In genomic region chr9:137078701-137079400, GRCh38 we compare ENCODE assay signal across 9 cellular contexts. TPM values are rescaled to one million over a fixed set of nuclear protein-coding genes. Genes with fewer than 3 reads are reported as not detected.
DNase-seq lines count a peak whose midpoint lies in the region; ATAC-seq and TF ChIP-seq lines count a peak whose summit lies in the region.
"Had no signal": no experiment of that assay in that cellular context is flagged by ENCODE, and none has a peak within 500 bp of the region (broad histone marks: within the 10 kb centered on the region; RNA-seq: fewer than 3 reads in every experiment).

No MANE protein-coding gene starts in this region.

- H3K9me3 Mint-ChIP-seq in HFFc6 (no peaks in the 10 kb centered on the region), chondrocyte (ENCODE audit: low read depth) (no peaks in the 10 kb centered on the region)
- no peaks in the 10 kb centered on the region for H3K9me3 Mint-ChIP-seq in naive thymus-derived CD4-positive, alpha-beta T cell

- TF ChIP-seq CTCF in AG04450 (IDR thresholded peaks at IDR 0.05; ENCODE audit: low read depth, low read length) (no peak), HFFc6 (IDR thresholded peaks at IDR 0.05) (no peak), chondrocyte (IDR thresholded peaks at IDR 0.05) (no peak)

- DNase-seq in AG04450 (ENCODE audit: low read depth, low spot score) (no peak), HFFc6 (no peak), chondrocyte (ENCODE audit: low spot score) (no peak), AML-193 (lab: John Stamatoyannopoulos, UW) (no peak), NCI-H226 (no peak), Kasumi-1 (lab: John Stamatoyannopoulos, UW) (no peak)
- no peak for DNase-seq in naive thymus-derived CD4-positive, alpha-beta T cell
- DNase-seq: NCI-H2171 treated with DMSO at 0.1 percent for 48 hours had no signal

- no peaks in the 10 kb centered on the region; the same call in 1 of the 2 replicates for H3K9me3 ChIP-seq in AG04450 (ENCODE audit: control insufficient read depth, insufficient read depth, low read length)
- H3K9me3 ChIP-seq in naive thymus-derived CD4-positive, alpha-beta T cell (ENCODE audit: control insufficient read depth in 2 of 3, low read length in 3 of 3), result no peaks in the 10 kb centered on the region

- intact Hi-C loops in naive thymus-derived CD4-positive, alpha-beta T cell (cut with micrococcal nuclease), result no loop called here

- peaks cover 6 to 8% of the 10 kb centered on the region in 2 donors for H3K4me1 ChIP-seq in naive thymus-derived CD4-positive, alpha-beta T cell (ENCODE audit: control insufficient read depth in 2 of 2, insufficient read depth in 2 of 2, low read length in 2 of 2)

- H3K4me1 Mint-ChIP-seq in HFFc6 (ENCODE audit: low read depth) (peaks cover 21% of the 10 kb centered on the region), chondrocyte (ENCODE audit: low read depth) (peaks cover 16% of the 10 kb centered on the region)
- H3K4me1 Mint-ChIP-seq in naive thymus-derived CD4-positive, alpha-beta T cell, result peaks cover 0 to 15% (median 0%) of the 10 kb centered on the region in 7 donors

- ATAC-seq in naive thymus-derived CD4-positive, alpha-beta T cell, result no peak
- no peak for ATAC-seq in HG02623 (IDR thresholded peaks at IDR 0.05; ENCODE audit: unreplicated experiment)

- H3K4me3 Mint-ChIP-seq in HFFc6 (peak overlapping the region; percentile 81), chondrocyte (ENCODE audit: unreplicated experiment) (peak overlapping the region; percentile 73)
- peak overlapping the region in 9 of 10 donors; percentile 11 to 80 (median 55) for H3K4me3 Mint-ChIP-seq in naive thymus-derived CD4-positive, alpha-beta T cell

- H3K27ac Mint-ChIP-seq in HFFc6 (no peak overlapping the region), chondrocyte (ENCODE audit: unreplicated experiment) (no peak overlapping the region)
- no peak overlapping the region for H3K27ac Mint-ChIP-seq in naive thymus-derived CD4-positive, alpha-beta T cell

- POLR2A ChIA-PET in AG04450 (lab: Yijun Ruan, JAX), result no interaction called here
- POLR2A ChIA-PET in naive thymus-derived CD4-positive, alpha-beta T cell (lab: Charles Lee), result interaction anchor here (0.6 to 2.8 kb wide), 2 partner anchors 7 to 147 kb away, joined by 4 to 18 read pairs; partner anchors contain the start of gene MAN1B1

- H3K36me3 Mint-ChIP-seq in HFFc6 (ENCODE audit: low read depth), result no peaks in the 10 kb centered on the region
- H3K36me3 Mint-ChIP-seq in chondrocyte (ENCODE audit: low read depth), result peaks cover 11% of the 10 kb centered on the region
- H3K36me3 Mint-ChIP-seq in naive thymus-derived CD4-positive, alpha-beta T cell, result peaks cover 0 to 4% (median 0%) of the 10 kb centered on the region in 5 donors

- no peak overlapping the region for H3K27ac ChIP-seq in AG04450 (ENCODE audit: low read depth, low read length)
- no peak overlapping the region for H3K27ac ChIP-seq in naive thymus-derived CD4-positive, alpha-beta T cell (ENCODE audit: low read depth, low read length)

- H3K4me3 ChIP-seq in AG04450 (ENCODE audit: low read depth, low read length), result peak overlapping the region; percentile 73
- H3K4me3 ChIP-seq in naive thymus-derived CD4-positive, alpha-beta T cell (ENCODE audit: low read length), result no peak overlapping the region

- H3K27me3 Mint-ChIP-seq in HFFc6 (ENCODE audit: insufficient read depth) (peaks cover 3% of the 10 kb centered on the region), chondrocyte (ENCODE audit: low read depth) (no peaks in the 10 kb centered on the region)
- no peaks in the 10 kb centered on the region for H3K27me3 Mint-ChIP-seq in naive thymus-derived CD4-positive, alpha-beta T cell

- CTCF ChIA-PET in AG04450 (lab: Charles Lee), result interaction anchor here (1.1 kb wide), 1 partner anchor 15 kb away, joined by 3 read pairs; no protein-coding TSS in a partner anchor
- CTCF ChIA-PET in naive thymus-derived CD4-positive, alpha-beta T cell (lab: Charles Lee), result interaction anchor here (1.1 kb wide), 1 partner anchor 32 kb away, joined by 3 read pairs; no protein-coding TSS in a partner anchor

- peaks cover 0 to 23% (median 0%) of the 10 kb centered on the region in 3 experiments for H3K36me3 ChIP-seq in naive thymus-derived CD4-positive, alpha-beta T cell (ENCODE audit: control insufficient read depth in 2 of 3, insufficient read depth in 3 of 3, low read length in 3 of 3)

- H3K27me3 ChIP-seq in AG04450 (ENCODE audit: control insufficient read depth, insufficient read depth, low read length), result no peaks in the 10 kb centered on the region
- no peaks in the 10 kb centered on the region for H3K27me3 ChIP-seq in naive thymus-derived CD4-positive, alpha-beta T cell (ENCODE audit: control insufficient read depth in 2 of 2, insufficient read depth in 2 of 2, low read length in 2 of 2)

RNA-seq across cellular contexts. Expression of gene UAP1L1, which starts 1.5 kb away (rescaled TPM):
- polyA plus RNA-seq in AG04450 (2011; rRNA removed), result 5.1 and 6.3 TPM in 2 replicates
- polyA minus RNA-seq in AG04450 (2011; rRNA and poly(A)+ RNA removed), result 4.1 and 4.2 TPM in 2 replicates
- total RNA-seq in HFFc6 (2021; fragmentation: NEBNext Ultra II Directional; extraction: Animal tissue kit (Norgen Biotek cat#: 25700)), result 10 to 100 TPM in 5 of 6 experiments, 1 to 10 TPM in 1; 9.4 to 13.1 (median 10.6) TPM
- total RNA-seq in chondrocyte, result 26.1 to 44.0 TPM (median 41.7 TPM) in 3 replicates
- total RNA-seq in naive thymus-derived CD4-positive, alpha-beta T cell, result 10 to 100 TPM; 11.6 to 27.6 (median 15.2) TPM
- polyA plus RNA-seq in naive thymus-derived CD4-positive, alpha-beta T cell, result 1 to 10 TPM in 1 of 2 donors, under 1 TPM in 1; 0.71 to 1.4 TPM

RNA-seq across cellular contexts. Expression of gene MAN1B1, which starts 7.9 kb away (rescaled TPM):
- polyA plus RNA-seq in AG04450 (2011; rRNA removed), result 40.8 and 50.2 TPM in 2 replicates
- 34.0 and 46.6 TPM in 2 replicates for polyA minus RNA-seq in AG04450 (2011; rRNA and poly(A)+ RNA removed)
- 10 to 100 TPM; 70.1 to 90.2 (median 77.6) TPM for total RNA-seq in HFFc6 (2021; fragmentation: NEBNext Ultra II Directional; extraction: Animal tissue kit (Norgen Biotek cat#: 25700))
- 105 to 117 TPM (median 106 TPM) in 3 replicates for total RNA-seq in chondrocyte
- 10 to 100 TPM; 57.3 to 74.2 (median 70.2) TPM for total RNA-seq in naive thymus-derived CD4-positive, alpha-beta T cell
- polyA plus RNA-seq in naive thymus-derived CD4-positive, alpha-beta T cell, result 10 to 100 TPM; 36.0 to 51.2 TPM

RNA-seq across cellular contexts. Expression of gene SAPCD2, which starts 8.5 kb away (rescaled TPM):
- 1.5 and 1.8 TPM in 2 replicates for polyA plus RNA-seq in AG04450 (2011; rRNA removed)
- 0.91 and 1.1 TPM in 2 replicates for polyA minus RNA-seq in AG04450 (2011; rRNA and poly(A)+ RNA removed)
- 10 to 100 TPM in 5 of 6 experiments, 1 to 10 TPM in 1; 7.7 to 14.8 (median 11.3) TPM for total RNA-seq in HFFc6 (2021; fragmentation: NEBNext Ultra II Directional; extraction: Animal tissue kit (Norgen Biotek cat#: 25700))
- 0.87 to 3.2 TPM (median 2.5 TPM) in 3 replicates for total RNA-seq in chondrocyte
- total RNA-seq in naive thymus-derived CD4-positive, alpha-beta T cell, result 10 to 100 TPM in 1 of 5 experiments, 1 to 10 TPM in 1, under 1 TPM in 3; 0.16 to 22.1 (median 0.74) TPM
- under 1 TPM in 1 of 2 donors, not detected in 1; 0.18 TPM for polyA plus RNA-seq in naive thymus-derived CD4-positive, alpha-beta T cell

RNA-seq across cellular contexts. Expression of gene ENTPD2, which starts 25.0 kb away (rescaled TPM):
- polyA plus RNA-seq in AG04450 (2011; rRNA removed), result not detected in 2 replicates
- not detected in 2 replicates for polyA minus RNA-seq in AG04450 (2011; rRNA and poly(A)+ RNA removed)
- total RNA-seq in HFFc6 (2021; fragmentation: NEBNext Ultra II Directional; extraction: Animal tissue kit (Norgen Biotek cat#: 25700)), result under 1 TPM in 3 of 6 experiments, not detected in 3; 0.12 to 0.28 (median 0.16) TPM
- total RNA-seq in chondrocyte, result 0.15 TPM in 1 of 3 replicates, not detected in the others
- not detected for total RNA-seq in naive thymus-derived CD4-positive, alpha-beta T cell
- polyA plus RNA-seq in naive thymus-derived CD4-positive, alpha-beta T cell, result not detected

RNA-seq across cellular contexts. Expression of gene NPDC1, which starts 32.9 kb away (rescaled TPM):
- polyA plus RNA-seq in AG04450 (2011; rRNA removed), result 8.9 and 16.5 TPM in 2 replicates
- polyA minus RNA-seq in AG04450 (2011; rRNA and poly(A)+ RNA removed), result 4.8 TPM in 2 replicates
- 100 to 1,000 TPM; 112 to 197 (median 119) TPM for total RNA-seq in HFFc6 (2021; fragmentation: NEBNext Ultra II Directional; extraction: Animal tissue kit (Norgen Biotek cat#: 25700))
- 88.1 to 90.8 TPM (median 88.7 TPM) in 3 replicates for total RNA-seq in chondrocyte
- total RNA-seq in naive thymus-derived CD4-positive, alpha-beta T cell, result 10 to 100 TPM in 2 of 5 experiments, 1 to 10 TPM in 3; 2.3 to 37.5 (median 7.4) TPM
- polyA plus RNA-seq in naive thymus-derived CD4-positive, alpha-beta T cell, result 1 to 10 TPM in 1 of 2 donors, under 1 TPM in 1; 0.36 to 1.2 TPM
